Comparison of ENCODE assay signal across 9 cellular contexts in genomic region chr10:22651276-22651980, GRCh38.
DNase-seq lines count a peak whose midpoint lies in the region; ATAC-seq, FAIRE-seq and TF ChIP-seq lines count a peak whose summit lies in the region.
"Had no signal": no experiment of that assay in that cellular context is flagged by ENCODE, and none has a peak within 500 bp of the region (broad histone marks: within the 10 kb centered on the region; RNA-seq: fewer than 3 reads in every experiment).

No MANE protein-coding gene starts in this region.

- H3K27me3 ChIP-seq in cardiac muscle cell, result no peaks in the 10 kb centered on the region
- H3K27me3 ChIP-seq in left ventricle myocardium inferior (ENCODE audit: low read depth), result no peaks in the 10 kb centered on the region
- no peaks in the 10 kb centered on the region for H3K27me3 ChIP-seq in upper lobe of right lung
- no peaks in the 10 kb centered on the region for H3K27me3 ChIP-seq in GM23248 (replicated peaks; ENCODE audit: insufficient read depth)
- H3K27me3 ChIP-seq: SJSA1 had no signal

- H3K4me1 ChIP-seq in cardiac muscle cell (ENCODE audit: low read depth), result peaks cover 32% of the 10 kb centered on the region
- peaks cover 61% of the 10 kb centered on the region for H3K4me1 ChIP-seq in left ventricle myocardium inferior
- H3K4me1 ChIP-seq in upper lobe of right lung, result peaks cover 65% of the 10 kb centered on the region
- peaks cover 30% of the 10 kb centered on the region for H3K4me1 ChIP-seq in GM23248 (ENCODE audit: insufficient read depth)

- H4K20me1 ChIP-seq in GM23248 (ENCODE audit: insufficient read depth), result no peaks in the 10 kb centered on the region

- no peak overlapping the region for H2AFZ ChIP-seq in GM23248

- H3K9ac ChIP-seq in GM23248, result no peak overlapping the region

- in situ Hi-C loops in GM23248 (cut with MboI), result no loop called here

- H3K36me3 Mint-ChIP-seq in T-helper 2 cell treated with Interferon-gamma antibody and Interleukin-4, amounts not matched to agents 5 μg/mL and 100 μg/mL, for 36 hours (ENCODE audit: low read depth), result peaks cover 27% of the 10 kb centered on the region
- peaks cover 10 to 18% (median 12%) of the 10 kb centered on the region in 3 donors for H3K36me3 Mint-ChIP-seq in immature natural killer cell

- TF ChIP-seq CTCF in cardiac muscle cell (IDR thresholded peaks at IDR 0.05; ENCODE audit: low read depth, low read length), result no peak
- TF ChIP-seq CTCF in left ventricle myocardium inferior (IDR thresholded peaks at IDR 0.05; ENCODE audit: borderline replicate concordance), result no peak
- TF ChIP-seq CTCF in upper lobe of right lung (IDR thresholded peaks at IDR 0.05), result no peak

- 92 to 93% methylated on average over 12 of the region's 12 CpGs for WGBS in GM23248 (ENCODE audit: low coverage in 1 of 2, low lambda C conversion rate in 2 of 2, missing lambda C conversion rate in 2 of 2), 2 experiments

- H3K4me3 Mint-ChIP-seq in T-helper 2 cell treated with Interferon-gamma antibody and Interleukin-4, amounts not matched to agents 5 μg/mL and 100 μg/mL, for 36 hours, result peak overlapping the region; percentile 37
- H3K4me3 Mint-ChIP-seq in immature natural killer cell, result peak overlapping the region; percentile 77 to 89 (median 86)

- H3K27ac ChIP-seq in cardiac muscle cell (peak overlapping the region; percentile 40), left ventricle myocardium inferior (replicated peaks) (no peak overlapping the region), upper lobe of right lung (peak overlapping the region; percentile 13), GM23248 (no peak overlapping the region)
- H3K27ac ChIP-seq: SJSA1 had no signal

- H3K79me2 ChIP-seq in GM23248 (ENCODE audit: insufficient read depth), result peaks cover 89% of the 10 kb centered on the region

- DNase-seq in cardiac muscle cell (ENCODE audit: low read depth in 1 of 2, low spot score in 1 of 2) (no peak), left ventricle myocardium inferior (no peak), immature natural killer cell (peak; percentile 62 to 65 (median 64)), upper lobe of right lung (peak; percentile 74), GM23248 (no peak), frontal cortex (ENCODE audit: low spot score in 2 of 2) (no peak), globus pallidus (ENCODE audit: low spot score) (no peak)
- peak; percentile 45 for DNase-seq in T-helper 2 cell treated with Interferon-gamma antibody and Interleukin-4, amounts not matched to agents 5 μg/mL and 100 μg/mL, for 36 hours (ENCODE audit: low spot score)

- H3K4me2 ChIP-seq in GM23248 (ENCODE audit: unreplicated experiment), result no peak overlapping the region

- H3K9me3 ChIP-seq in cardiac muscle cell (ENCODE audit: low read depth), result no peaks in the 10 kb centered on the region
- H3K9me3 ChIP-seq in left ventricle myocardium inferior (replicated peaks), result no peaks in the 10 kb centered on the region
- H3K9me3 ChIP-seq in upper lobe of right lung, result no peaks in the 10 kb centered on the region
- H3K9me3 ChIP-seq in GM23248 (ENCODE audit: low read depth), result no peaks in the 10 kb centered on the region
- H3K9me3 ChIP-seq: SJSA1 had no signal

- no peak for FAIRE-seq in frontal cortex (lab: Jason Lieb, UNC)

- no peak overlapping the region for H3K4me3 ChIP-seq in cardiac muscle cell
- no peak overlapping the region for H3K4me3 ChIP-seq in left ventricle myocardium inferior
- no peak overlapping the region for H3K4me3 ChIP-seq in upper lobe of right lung
- no peak overlapping the region for H3K4me3 ChIP-seq in GM23248
- H3K4me3 ChIP-seq: SJSA1 had no signal

- H3K9me2 ChIP-seq in GM23248 (ENCODE audit: insufficient read depth), result no peaks in the 10 kb centered on the region

- H3K4me1 Mint-ChIP-seq in T-helper 2 cell treated with Interferon-gamma antibody and Interleukin-4, amounts not matched to agents 5 μg/mL and 100 μg/mL, for 36 hours (ENCODE audit: low read depth), result peaks cover 93% of the 10 kb centered on the region
- H3K4me1 Mint-ChIP-seq in immature natural killer cell, result peaks cover 100% of the 10 kb centered on the region in 2 donors

- peak; percentile 76 for ATAC-seq in upper lobe of right lung

- peak overlapping the region; percentile 71 for H3K27ac Mint-ChIP-seq in T-helper 2 cell treated with Interferon-gamma antibody and Interleukin-4, amounts not matched to agents 5 μg/mL and 100 μg/mL, for 36 hours
- peak overlapping the region; percentile 91 to 100 (median 94) for H3K27ac Mint-ChIP-seq in immature natural killer cell

- intact Hi-C loops in left ventricle myocardium inferior (cut with micrococcal nuclease) (no loop called here), upper lobe of right lung (cut with DNase I) (no loop called here)

- H3K27me3 Mint-ChIP-seq in T-helper 2 cell treated with Interferon-gamma antibody and Interleukin-4, amounts not matched to agents 5 μg/mL and 100 μg/mL, for 36 hours (ENCODE audit: low read depth), result no peaks in the 10 kb centered on the region
- H3K27me3 Mint-ChIP-seq in immature natural killer cell (ENCODE audit: low read depth in 3 of 3), result peaks cover 5 to 25% (median 12%) of the 10 kb centered on the region in 3 donors

- H3K36me3 ChIP-seq in cardiac muscle cell, result no peaks in the 10 kb centered on the region
- no peaks in the 10 kb centered on the region for H3K36me3 ChIP-seq in left ventricle myocardium inferior
- H3K36me3 ChIP-seq in upper lobe of right lung, result no peaks in the 10 kb centered on the region
- H3K36me3 ChIP-seq in GM23248 (ENCODE audit: low read depth), result no peaks in the 10 kb centered on the region

- peaks cover 11% of the 10 kb centered on the region; the same call in 1 of the 2 replicates for H3F3A ChIP-seq in GM23248 (ENCODE audit: insufficient read depth)

- H3K9me3 Mint-ChIP-seq in T-helper 2 cell treated with Interferon-gamma antibody and Interleukin-4, amounts not matched to agents 5 μg/mL and 100 μg/mL, for 36 hours, result no peaks in the 10 kb centered on the region
- H3K9me3 Mint-ChIP-seq in immature natural killer cell, result no peaks in the 10 kb centered on the region

Comparison
In these comparisons a context has a peak if more than half of its experiments do, and no peak if none do; other contexts are left out.
1. H3K27ac ChIP-seq: peak in cardiac muscle cell (single experiment) and upper lobe of right lung (single experiment); none in left ventricle myocardium inferior (single experiment) and GM23248 (single experiment).
2. DNase-seq: peak in T-helper 2 cell treated with Interferon-gamma antibody and Interleukin-4, amounts not matched to agents 5 μg/mL and 100 μg/mL, for 36 hours (single experiment), immature natural killer cell (3 of 3) and upper lobe of right lung (single experiment); none in cardiac muscle cell (0 of 2), left ventricle myocardium inferior (single experiment), GM23248 (single experiment), frontal cortex (0 of 2) and globus pallidus (single experiment).